Comparison of ENCODE assay signal across 13 cellular contexts in genomic region chr11:47348131-47348802, GRCh38. TPM values are rescaled to one million over a fixed set of nuclear protein-coding genes. Genes with fewer than 3 reads are reported as not detected.
DNase-seq lines count a peak whose midpoint lies in the region; ATAC-seq, FAIRE-seq and TF ChIP-seq lines count a peak whose summit lies in the region.
"Had no signal": no experiment of that assay in that cellular context is flagged by ENCODE, and none has a peak within 500 bp of the region (broad histone marks: within the 10 kb centered on the region; RNA-seq: fewer than 3 reads in every experiment).

No MANE protein-coding gene starts in this region.

- peaks cover 0 to 40% of the 10 kb centered on the region in 2 experiments; a peak in 2 of 5 replicates for H3K4me1 ChIP-seq in K562 (replicated peaks in 1 of 2; ENCODE audit: control insufficient read depth in 2 of 2, insufficient read depth in 2 of 2, low read length in 2 of 2)
- H3K4me1 ChIP-seq in HepG2 (ENCODE audit: insufficient read depth, low read length), result peaks cover 42% of the 10 kb centered on the region
- H3K4me1 ChIP-seq: HAP-1 had no signal

- peak overlapping the region; percentile 70 for H3K27ac Mint-ChIP-seq in activated naive CD4-positive, alpha-beta T cell treated with anti-CD3 and anti-CD28 coated beads, Interleukin-2, amount 50 U/mL, for 24 hours
- H3K27ac Mint-ChIP-seq in activated naive CD4-positive, alpha-beta T cell treated with anti-CD3 and anti-CD28 coated beads for 36 hours, result no peak overlapping the region
- no peak overlapping the region for H3K27ac Mint-ChIP-seq in activated CD4-positive, alpha-beta memory T cell treated with anti-CD3 and anti-CD28 coated beads for 36 hours
- H3K27ac Mint-ChIP-seq: CD4-positive, CD25-positive, alpha-beta regulatory T cell had no signal

- H3K79me2 ChIP-seq in K562 (ENCODE audit: control insufficient read depth, insufficient read depth, low read length), result no peaks in the 10 kb centered on the region
- H3K79me2 ChIP-seq in HepG2 (ENCODE audit: insufficient read depth, low read length), result no peaks in the 10 kb centered on the region

- H2AFZ ChIP-seq in K562 (ENCODE audit: low read depth, low read length), result no peak overlapping the region
- H2AFZ ChIP-seq in HepG2 (ENCODE audit: low read length), result no peak overlapping the region

- H3K9me1 ChIP-seq in K562 (ENCODE audit: control insufficient read depth, insufficient read depth, low read length), result no peaks in the 10 kb centered on the region

- TF ChIP-seq CTCF in K562 (IDR thresholded peaks at IDR 0.05 in 2 of 3, conservative IDR thresholded peaks at IDR 0.05 in 1 of 3; ENCODE audit: insufficient read depth in 2 of 3, low read depth in 1 of 3, low read length in 3 of 3) (no peak), HepG2 (CRISPR knock-in tag; IDR thresholded peaks at IDR 0.05) (no peak)

- H3K9ac ChIP-seq in K562 (ENCODE audit: insufficient read depth in 1 of 2, low read depth in 2 of 2, low read length in 2 of 2) (0 out of 4 replicates have a peak overlapping the region, but pooled peaks of 1 of the 2 experiments have one; percentile 50), HepG2 (ENCODE audit: insufficient read depth, low read depth, low read length) (no peak overlapping the region)

- no peak for TF ChIP-seq EP300 in K562 (IDR thresholded peaks at IDR 0.05; ENCODE audit: low read length)
- no peak for TF ChIP-seq EP300 in HepG2 (IDR thresholded peaks at IDR 0.05; ENCODE audit: low read depth in 2 of 2, low read length in 2 of 2)
- no peak for TF ChIP-seq EP300 in HepG2 (CRISPR knock-in tag; IDR thresholded peaks at IDR 0.05; ENCODE audit: borderline replicate concordance)

- H3K4me3 ChIP-seq in K562 (no peak overlapping the region), HepG2 (replicated peaks in 1 of 3; ENCODE audit: insufficient read depth in 1 of 3, low read depth in 2 of 3, low read length in 3 of 3) (no peak overlapping the region)
- H3K4me3 ChIP-seq: BLaER1 treated with 17β-estradiol and CSF1 and Interleukin-3, amounts not matched to agents 10 nM and 100 nM; HAP-1 had no signal

- no peak for DNase-seq in activated naive CD4-positive, alpha-beta T cell treated with anti-CD3 and anti-CD28 coated beads for 36 hours
- DNase-seq in GM12892 (ENCODE audit: insufficient read length), result no peak
- no peak for DNase-seq in K562 (ENCODE audit: extremely low read depth in 1 of 4, low spot score in 3 of 4)
- no peak for DNase-seq in HepG2 (ENCODE audit: low spot score)
- DNase-seq in activated CD4-positive, alpha-beta memory T cell treated with anti-CD3 and anti-CD28 coated beads for 36 hours, result no peak

- in situ Hi-C loops in K562 (cut with MboI) (loop anchor here (10.0 kb wide), 1 partner anchor 173 kb away; the partner anchor contains the start of gene ARFGAP2), HepG2 (cut with HindIII; ENCODE audit: extremely low pct_ligation_motif_present, low pct_unique_long_range_greater_than_20kb) (no loop called here)

- H3K4me2 ChIP-seq in K562 (ENCODE audit: insufficient read depth, low read length) (no peak overlapping the region), HepG2 (ENCODE audit: low read depth, low read length) (no peak overlapping the region)
- H3K4me2 ChIP-seq: BLaER1 treated with 17β-estradiol and CSF1 and Interleukin-3, amounts not matched to agents 10 nM and 100 nM had no signal

- ATAC-seq in K562 (no peak), HepG2 (no peak), HG03457 (IDR thresholded peaks at IDR 0.05; ENCODE audit: unreplicated experiment) (no peak)

- H3K4me1 Mint-ChIP-seq in activated naive CD4-positive, alpha-beta T cell treated with anti-CD3 and anti-CD28 coated beads, Interleukin-2, amount 50 U/mL, for 24 hours, result no peaks in the 10 kb centered on the region
- no peaks in the 10 kb centered on the region for H3K4me1 Mint-ChIP-seq in activated naive CD4-positive, alpha-beta T cell treated with anti-CD3 and anti-CD28 coated beads for 36 hours (ENCODE audit: low read depth)
- no peaks in the 10 kb centered on the region for H3K4me1 Mint-ChIP-seq in activated CD4-positive, alpha-beta memory T cell treated with anti-CD3 and anti-CD28 coated beads for 36 hours (ENCODE audit: low read depth)
- H3K4me1 Mint-ChIP-seq: CD4-positive, CD25-positive, alpha-beta regulatory T cell had no signal

- FAIRE-seq in GM12892 (lab: Jason Lieb, UNC) (peak; percentile 54), K562 (lab: Jason Lieb, UNC) (no peak), HepG2 (lab: Jason Lieb, UNC) (no peak)

- intact Hi-C loops in activated naive CD4-positive, alpha-beta T cell treated with anti-CD3 and anti-CD28 coated beads for 36 hours (cut with micrococcal nuclease), result loop anchor here (2.0 kb wide), 1 partner anchor 171 kb away; the partner anchor contains the start of gene ARFGAP2
- intact Hi-C loops in K562 (cut with micrococcal nuclease) (no loop called here), HepG2 (cut with micrococcal nuclease; ENCODE audit: unreplicated experiment) (no loop called here)
- intact Hi-C loops in activated CD4-positive, alpha-beta memory T cell treated with anti-CD3 and anti-CD28 coated beads for 36 hours (cut with micrococcal nuclease), result no loop called here

- H4K20me1 ChIP-seq in K562 (replicated peaks; ENCODE audit: control insufficient read depth, insufficient read depth, low read length) (peaks cover 3% of the 10 kb centered on the region; the same call in 1 of the 2 replicates), HepG2 (ENCODE audit: insufficient read depth, low read length) (no peaks in the 10 kb centered on the region)

- no peaks in the 10 kb centered on the region for H3K9me3 Mint-ChIP-seq in activated naive CD4-positive, alpha-beta T cell treated with anti-CD3 and anti-CD28 coated beads, Interleukin-2, amount 50 U/mL, for 24 hours
- no peaks in the 10 kb centered on the region for H3K9me3 Mint-ChIP-seq in activated naive CD4-positive, alpha-beta T cell treated with anti-CD3 and anti-CD28 coated beads for 36 hours
- H3K9me3 Mint-ChIP-seq in activated CD4-positive, alpha-beta memory T cell treated with anti-CD3 and anti-CD28 coated beads for 36 hours, result no peaks in the 10 kb centered on the region
- H3K9me3 Mint-ChIP-seq: CD4-positive, CD25-positive, alpha-beta regulatory T cell had no signal

- POLR2A ChIA-PET in K562 (lab: Yijun Ruan, JAX) (no interaction called here), HepG2 (lab: Yijun Ruan, JAX) (no interaction called here)
- POLR2A ChIA-PET in activated CD4-positive, alpha-beta memory T cell treated with anti-CD3 and anti-CD28 coated beads for 36 hours (lab: Charles Lee), result no interaction called here

- H3K4me3 Mint-ChIP-seq in activated naive CD4-positive, alpha-beta T cell treated with anti-CD3 and anti-CD28 coated beads, Interleukin-2, amount 50 U/mL, for 24 hours, result no peak overlapping the region
- H3K4me3 Mint-ChIP-seq in activated naive CD4-positive, alpha-beta T cell treated with anti-CD3 and anti-CD28 coated beads for 36 hours, result no peak overlapping the region
- H3K4me3 Mint-ChIP-seq in activated CD4-positive, alpha-beta memory T cell treated with anti-CD3 and anti-CD28 coated beads for 36 hours, result no peak overlapping the region

- H3K36me3 ChIP-seq in K562 (ENCODE audit: control insufficient read depth, insufficient read depth, low read length) (no peaks in the 10 kb centered on the region), HepG2 (replicated peaks in 1 of 2; ENCODE audit: control insufficient read depth in 1 of 2, insufficient read depth in 2 of 2, low read length in 2 of 2) (no peaks in the 10 kb centered on the region)
- H3K36me3 ChIP-seq: BLaER1 treated with 17β-estradiol and CSF1 and Interleukin-3, amounts not matched to agents 10 nM and 100 nM; HAP-1 had no signal

- no peak for TF ChIP-seq RAD21 in K562 (CRISPR knock-in tag; conservative IDR thresholded peaks at IDR 0.05 in 1 of 2, IDR thresholded peaks at IDR 0.05 in 1 of 2)
- no peak for TF ChIP-seq RAD21 in HepG2 (CRISPR knock-in tag; IDR thresholded peaks at IDR 0.05)

- 37% methylated on average over 22 of the region's 24 CpGs for WGBS in K562 (ENCODE audit: insufficient coverage, low coverage, missing lambda C conversion rate)
- WGBS in HepG2 (ENCODE audit: low lambda C conversion rate), result 0% methylated on average over 3 of the region's 24 CpGs

- H3K9me3 ChIP-seq in K562 (replicated peaks; ENCODE audit: control insufficient read depth, insufficient read depth, low read depth, low read length) (no peaks in the 10 kb centered on the region), HepG2 (ENCODE audit: low read length) (no peaks in the 10 kb centered on the region)
- H3K9me3 ChIP-seq: BLaER1 treated with 17β-estradiol and CSF1 and Interleukin-3, amounts not matched to agents 10 nM and 100 nM; HAP-1 had no signal

- BruUV-seq in K562 (replicated peaks; lab: Mats Ljungman, UMichigan) (no TSS peak), HepG2 (replicated peaks; lab: Mats Ljungman, UMichigan) (no TSS peak)

- no peaks in the 10 kb centered on the region for H3K27me3 Mint-ChIP-seq in activated naive CD4-positive, alpha-beta T cell treated with anti-CD3 and anti-CD28 coated beads, Interleukin-2, amount 50 U/mL, for 24 hours
- no peaks in the 10 kb centered on the region for H3K27me3 Mint-ChIP-seq in activated naive CD4-positive, alpha-beta T cell treated with anti-CD3 and anti-CD28 coated beads for 36 hours (ENCODE audit: low read depth)
- no peaks in the 10 kb centered on the region for H3K27me3 Mint-ChIP-seq in activated CD4-positive, alpha-beta memory T cell treated with anti-CD3 and anti-CD28 coated beads for 36 hours
- H3K27me3 Mint-ChIP-seq: CD4-positive, CD25-positive, alpha-beta regulatory T cell had no signal

- H3K36me3 Mint-ChIP-seq in activated naive CD4-positive, alpha-beta T cell treated with anti-CD3 and anti-CD28 coated beads, Interleukin-2, amount 50 U/mL, for 24 hours, result no peaks in the 10 kb centered on the region
- no peaks in the 10 kb centered on the region for H3K36me3 Mint-ChIP-seq in activated naive CD4-positive, alpha-beta T cell treated with anti-CD3 and anti-CD28 coated beads for 36 hours (ENCODE audit: low read depth)
- no peaks in the 10 kb centered on the region for H3K36me3 Mint-ChIP-seq in activated CD4-positive, alpha-beta memory T cell treated with anti-CD3 and anti-CD28 coated beads for 36 hours
- H3K36me3 Mint-ChIP-seq: CD4-positive, CD25-positive, alpha-beta regulatory T cell had no signal

- CTCF ChIA-PET in activated naive CD4-positive, alpha-beta T cell treated with anti-CD3 and anti-CD28 coated beads for 36 hours (lab: Charles Lee), result interaction anchor here (0.6 kb wide), 1 partner anchor 45 kb away, joined by 5 read pairs; no protein-coding TSS in a partner anchor
- CTCF ChIA-PET in K562 (lab: Yijun Ruan, JAX; ENCODE audit: low intra/inter-chr PET ratio) (interaction anchor here (1.2 kb wide), 1 partner anchor 91 kb away, joined by 5 read pairs; the partner anchor contains the start of gene NR1H3), HepG2 (lab: Yijun Ruan, JAX; ENCODE audit: low intra/inter-chr PET ratio, low total read pairs) (no interaction called here)
- CTCF ChIA-PET in activated CD4-positive, alpha-beta memory T cell treated with anti-CD3 and anti-CD28 coated beads for 36 hours (lab: Charles Lee), result interaction anchor here (0.7 to 1.1 kb wide), 2 partner anchors 78 to 83 kb away, joined by 3 to 4 read pairs; no protein-coding TSS in a partner anchor

- H3K27ac ChIP-seq in K562 (ENCODE audit: extremely low read depth, low read depth, low read length) (no peak overlapping the region), HepG2 (ENCODE audit: extremely low read length, insufficient read depth, low read length) (no peak overlapping the region)

- TF ChIP-seq POLR2A in GM12892 (IDR thresholded peaks at IDR 0.05; ENCODE audit: low read depth, low read length), result no peak
- no peak for TF ChIP-seq POLR2A in K562 (conservative IDR thresholded peaks at IDR 0.05)
- TF ChIP-seq POLR2A in HepG2 (IDR thresholded peaks at IDR 0.05; ENCODE audit: insufficient read depth in 1 of 2, low read depth in 2 of 2, low read length in 2 of 2), result no peak

- H3K27me3 ChIP-seq in K562 (ENCODE audit: control insufficient read depth in 2 of 2, insufficient read depth in 2 of 2, low read length in 2 of 2) (peaks cover 10 to 31% of the 10 kb centered on the region in 2 experiments; a peak in 4 of 5 replicates), HepG2 (ENCODE audit: control insufficient read depth in 1 of 2, insufficient read depth in 2 of 2, low read length in 2 of 2) (peaks cover 7 to 68% of the 10 kb centered on the region in 2 experiments; a peak in 3 of 5 replicates)
- H3K27me3 ChIP-seq: BLaER1 treated with 17β-estradiol and CSF1 and Interleukin-3, amounts not matched to agents 10 nM and 100 nM had no signal

RNA-seq across cellular contexts. Expression of gene MYBPC3, which starts 4.2 kb away (rescaled TPM):
- not detected for total RNA-seq in activated naive CD4-positive, alpha-beta T cell treated with anti-CD3 and anti-CD28 coated beads for 36 hours
- not detected for polyA plus RNA-seq in GM12892 (2012; ENCODE audit: missing spikeins)
- total RNA-seq in K562 (2011; cell fraction: chromatin; rRNA removed; ENCODE audit: low replicate concordance), result 0.12 TPM in 1 of 2 replicates, not detected in the other
- total RNA-seq in K562 (2011; cell fraction: nucleolus; rRNA removed), result 0.13 TPM in 1 of 2 replicates, not detected in the other
- 0.07 TPM in 1 of 2 replicates, not detected in the other for total RNA-seq in K562 (2011; cell fraction: nucleoplasm; rRNA removed)
- total RNA-seq in K562 (2014; rRNA removed) (not detected in 2 replicates), K562 (2014; rRNA removed; fragmentation: Illumina TruSeq; extraction: Trizol) (not detected in 2 replicates), K562 (2015; rRNA removed; fragmentation: Illumina TruSeq; extraction: Trizol) (not detected in 2 replicates), K562 (2021) (not detected in 2 replicates), HepG2 (2016; rRNA removed; fragmentation: Illumina TruSeq; extraction: Trizol) (not detected in 2 replicates)
- polyA plus RNA-seq in K562 (2011; rRNA removed) (0.07 TPM in 1 of 2 replicates, not detected in the other), K562 (2014; fragmentation: Illumina TruSeq; extraction: Trizol) (not detected in 2 replicates), K562 (2014; fragmentation: Nextera tagmentation; extraction: Ambion mirVana) (not detected), K562 (2014; rRNA removed) (0.01 TPM in 1 of 2 replicates, not detected in the other), HepG2 (2011; rRNA removed) (0.01 TPM in 1 of 2 replicates, not detected in the other)
- 0.03 and 0.04 TPM in 2 replicates for polyA plus RNA-seq in K562 (2011; cell fraction: cytosol; rRNA removed)
- 0.13 and 0.31 TPM in 2 replicates for polyA plus RNA-seq in K562 (2011; cell fraction: nucleus; rRNA removed)
- 0.06 TPM in 1 of 2 replicates, not detected in the other for polyA plus RNA-seq in K562 (2012)
- not detected in 2 replicates for polyA minus RNA-seq in K562 (2011; rRNA and poly(A)+ RNA removed)
- polyA minus RNA-seq in K562 (2011; cell fraction: cytosol; rRNA and poly(A)+ RNA removed), result not detected in 2 replicates
- not detected in 2 replicates for polyA minus RNA-seq in K562 (2011; cell fraction: nucleus; rRNA and poly(A)+ RNA removed)
- total RNA-seq in HepG2 (2016; cell fraction: cytosol; rRNA removed; fragmentation: Illumina TruSeq; extraction: Trizol; ENCODE audit: low read depth), result not detected in 2 replicates
- not detected in 2 replicates for total RNA-seq in HepG2 (2016; cell fraction: insoluble cytoplasmic fraction; rRNA removed; fragmentation: Illumina TruSeq; extraction: Trizol)
- total RNA-seq in HepG2 (2016; cell fraction: membrane; rRNA removed; fragmentation: Illumina TruSeq; extraction: Trizol), result not detected in 2 replicates
- total RNA-seq in HepG2 (2016; cell fraction: nucleus; rRNA removed; fragmentation: Illumina TruSeq; extraction: Trizol), result not detected in 2 replicates
- not detected in 2 replicates for polyA plus RNA-seq in HepG2 (2011; cell fraction: cytosol; rRNA removed)
- polyA plus RNA-seq in HepG2 (2011; cell fraction: nucleus; rRNA removed), result not detected in 2 replicates
- polyA plus RNA-seq in HepG2 (2012), result not detected in 2 replicates
- polyA plus RNA-seq in HepG2 (2016; cell fraction: cytosol; fragmentation: Illumina TruSeq; extraction: Trizol; ENCODE audit: low read depth), result not detected in 2 replicates
- not detected in 2 replicates for polyA plus RNA-seq in HepG2 (2016; cell fraction: insoluble cytoplasmic fraction; fragmentation: Illumina TruSeq; extraction: Trizol; ENCODE audit: low read depth)
- not detected in 2 replicates for polyA plus RNA-seq in HepG2 (2016; cell fraction: membrane; fragmentation: Illumina TruSeq; extraction: Trizol; ENCODE audit: low read depth)
- polyA plus RNA-seq in HepG2 (2016; cell fraction: nucleus; fragmentation: Illumina TruSeq; extraction: Trizol; ENCODE audit: insufficient read depth, low read depth), result not detected in 2 replicates
- polyA minus RNA-seq in HepG2 (2011; rRNA and poly(A)+ RNA removed; ENCODE audit: low replicate concordance), result not detected in 2 replicates
- not detected in 2 replicates for polyA minus RNA-seq in HepG2 (2011; cell fraction: cytosol; rRNA and poly(A)+ RNA removed)
- not detected in 2 replicates for polyA minus RNA-seq in HepG2 (2011; cell fraction: nucleus; rRNA and poly(A)+ RNA removed)
- not detected for total RNA-seq in activated CD4-positive, alpha-beta memory T cell treated with anti-CD3 and anti-CD28 coated beads for 36 hours
- total RNA-seq: A172; CD4-positive, CD25-positive, alpha-beta regulatory T cell; H1; HT1080 had no signal
- polyA plus RNA-seq: CD4-positive, CD25-positive, alpha-beta regulatory T cell had no signal

RNA-seq across cellular contexts. Expression of gene SPI1, which starts 30.1 kb away (rescaled TPM):
- not detected for total RNA-seq in activated naive CD4-positive, alpha-beta T cell treated with anti-CD3 and anti-CD28 coated beads for 36 hours
- polyA plus RNA-seq in GM12892 (2012; ENCODE audit: missing spikeins), result 5.5 TPM
- 12.0 and 16.1 TPM in 2 replicates for total RNA-seq in K562 (2011; cell fraction: chromatin; rRNA removed; ENCODE audit: low replicate concordance)
- total RNA-seq in K562 (2011; cell fraction: nucleolus; rRNA removed), result 11.0 and 11.2 TPM in 2 replicates
- 18.0 and 31.5 TPM in 2 replicates for total RNA-seq in K562 (2011; cell fraction: nucleoplasm; rRNA removed)
- total RNA-seq in K562 (2014; rRNA removed) (23.4 and 32.6 TPM in 2 replicates), K562 (2014; rRNA removed; fragmentation: Illumina TruSeq; extraction: Trizol) (2.8 and 3.2 TPM in 2 replicates), K562 (2015; rRNA removed; fragmentation: Illumina TruSeq; extraction: Trizol) (10.3 and 12.5 TPM in 2 replicates), K562 (2021) (30.7 and 33.7 TPM in 2 replicates), HepG2 (2016; rRNA removed; fragmentation: Illumina TruSeq; extraction: Trizol) (not detected in 2 replicates)
- polyA plus RNA-seq in K562 (2011; rRNA removed) (8.6 and 28.6 TPM in 2 replicates), K562 (2014; fragmentation: Illumina TruSeq; extraction: Trizol) (16.0 and 32.1 TPM in 2 replicates), K562 (2014; fragmentation: Nextera tagmentation; extraction: Ambion mirVana) (under 1 TPM; 0.10 to 0.11 TPM), K562 (2014; rRNA removed) (16.2 and 21.9 TPM in 2 replicates), HepG2 (2011; rRNA removed) (not detected in 2 replicates)
- 28.0 and 35.1 TPM in 2 replicates for polyA plus RNA-seq in K562 (2011; cell fraction: cytosol; rRNA removed)
- polyA plus RNA-seq in K562 (2011; cell fraction: nucleus; rRNA removed), result 24.3 and 25.6 TPM in 2 replicates
- polyA plus RNA-seq in K562 (2012), result 20.6 and 54.3 TPM in 2 replicates
- 21.0 and 25.6 TPM in 2 replicates for polyA minus RNA-seq in K562 (2011; rRNA and poly(A)+ RNA removed)
- 22.7 and 32.9 TPM in 2 replicates for polyA minus RNA-seq in K562 (2011; cell fraction: cytosol; rRNA and poly(A)+ RNA removed)
- polyA minus RNA-seq in K562 (2011; cell fraction: nucleus; rRNA and poly(A)+ RNA removed), result 6.5 and 12.0 TPM in 2 replicates
- not detected in 2 replicates for total RNA-seq in HepG2 (2016; cell fraction: cytosol; rRNA removed; fragmentation: Illumina TruSeq; extraction: Trizol; ENCODE audit: low read depth)
- total RNA-seq in HepG2 (2016; cell fraction: insoluble cytoplasmic fraction; rRNA removed; fragmentation: Illumina TruSeq; extraction: Trizol), result not detected in 2 replicates
- not detected in 2 replicates for total RNA-seq in HepG2 (2016; cell fraction: membrane; rRNA removed; fragmentation: Illumina TruSeq; extraction: Trizol)
- total RNA-seq in HepG2 (2016; cell fraction: nucleus; rRNA removed; fragmentation: Illumina TruSeq; extraction: Trizol), result not detected in 2 replicates
- polyA plus RNA-seq in HepG2 (2011; cell fraction: cytosol; rRNA removed), result not detected in 2 replicates
- polyA plus RNA-seq in HepG2 (2011; cell fraction: nucleus; rRNA removed), result not detected in 2 replicates
- not detected in 2 replicates for polyA plus RNA-seq in HepG2 (2012)
- polyA plus RNA-seq in HepG2 (2016; cell fraction: cytosol; fragmentation: Illumina TruSeq; extraction: Trizol; ENCODE audit: low read depth), result not detected in 2 replicates
- polyA plus RNA-seq in HepG2 (2016; cell fraction: insoluble cytoplasmic fraction; fragmentation: Illumina TruSeq; extraction: Trizol; ENCODE audit: low read depth), result not detected in 2 replicates
- polyA plus RNA-seq in HepG2 (2016; cell fraction: membrane; fragmentation: Illumina TruSeq; extraction: Trizol; ENCODE audit: low read depth), result not detected in 2 replicates
- not detected in 2 replicates for polyA plus RNA-seq in HepG2 (2016; cell fraction: nucleus; fragmentation: Illumina TruSeq; extraction: Trizol; ENCODE audit: insufficient read depth, low read depth)
- polyA minus RNA-seq in HepG2 (2011; rRNA and poly(A)+ RNA removed; ENCODE audit: low replicate concordance), result 0.61 and 0.70 TPM in 2 replicates
- polyA minus RNA-seq in HepG2 (2011; cell fraction: cytosol; rRNA and poly(A)+ RNA removed), result not detected in 2 replicates
- not detected in 2 replicates for polyA minus RNA-seq in HepG2 (2011; cell fraction: nucleus; rRNA and poly(A)+ RNA removed)
- not detected for total RNA-seq in activated CD4-positive, alpha-beta memory T cell treated with anti-CD3 and anti-CD28 coated beads for 36 hours
- total RNA-seq: A172, H1, HT1080 had no signal
